ENCODE assay signal across 15 cellular contexts in genomic region chr2:47274780-47275117, GRCh38.
DNase-seq lines count a peak whose midpoint lies in the region; ATAC-seq and TF ChIP-seq lines count a peak whose summit lies in the region.
"Had no signal": no experiment of that assay in that cellular context is flagged by ENCODE, and none has a peak within 500 bp of the region (broad histone marks: within the 10 kb centered on the region; RNA-seq: fewer than 3 reads in every experiment).

No MANE protein-coding gene starts in this region.

- intact Hi-C loops in heart left ventricle (cut with DNase I) (loop anchor here in 5 of 10 donors (5.0 kb wide), 5 partner anchors 38 to 237 kb away; no protein-coding TSS in a partner anchor), cardiac septum (cut with DNase I) (loop anchor here (5.0 kb wide), 2 partner anchors 38 to 187 kb away; no protein-coding TSS in a partner anchor), esophagus squamous epithelium (cut with DNase I) (no loop called here), psoas muscle (cut with DNase I) (loop anchor here (5.0 kb wide), 2 partner anchors 47 to 48 kb away; no protein-coding TSS in a partner anchor), uterus (cut with DNase I; ENCODE audit: low total_unique reads) (no loop called here)

- DNase-seq in heart left ventricle (no peak), cardiac septum (ENCODE audit: low spot score) (no peak), esophagus squamous epithelium (lab: John Stamatoyannopoulos, UW) (no peak), psoas muscle (no peak), uterus (no peak)
- DNase-seq in activated naive CD4-positive, alpha-beta T cell treated with anti-CD3 and anti-CD28 coated beads, Interleukin-2, amount 10 ng/mL, durations not matched to agents 7 days and 5 days: no peak
- DNase-seq: CD4-positive, alpha-beta memory T cell; cortex of kidney; DMS79 treated with DMSO at 0.1 percent for 48 hours; NCI-H2107; T-helper 1 cell had no signal

- H3K27me3 ChIP-seq in heart left ventricle (no peaks in the 10 kb centered on the region), esophagus squamous epithelium (no peaks in the 10 kb centered on the region), psoas muscle (ENCODE audit: insufficient read depth in 3 of 3, low read length in 2 of 3) (no peaks in the 10 kb centered on the region), uterus (no peaks in the 10 kb centered on the region)

- peak overlapping the region in 11 of 12 donors; percentile 47 to 85 (median 72) for H3K27ac ChIP-seq in heart left ventricle
- H3K27ac ChIP-seq in esophagus squamous epithelium: peak overlapping the region in 3 of 4 donors; percentile 41 to 80 (median 63)
- peak overlapping the region; percentile 95 for H3K27ac ChIP-seq in psoas muscle
- peak overlapping the region; percentile 65 to 79 for H3K27ac ChIP-seq in uterus

- no peaks in the 10 kb centered on the region for H3K36me3 ChIP-seq in heart left ventricle
- no peaks in the 10 kb centered on the region for H3K36me3 ChIP-seq in esophagus squamous epithelium
- H3K36me3 ChIP-seq in psoas muscle (ENCODE audit: insufficient read depth in 1 of 2, low read depth in 1 of 2): no peaks in the 10 kb centered on the region
- no peaks in the 10 kb centered on the region for H3K36me3 ChIP-seq in uterus

- no peaks in the 10 kb centered on the region for H3K9me3 Mint-ChIP-seq in activated naive CD4-positive, alpha-beta T cell treated with anti-CD3 and anti-CD28 coated beads, Interleukin-2, amount 10 ng/mL, durations not matched to agents 7 days and 5 days
- H3K9me3 Mint-ChIP-seq: stimulated activated effector memory CD8-positive, alpha-beta T cell treated with anti-CD3 and anti-CD28 coated beads, Interleukin-12 subunit alpha, Interleukin-12 subunit beta, amount 100 ng/mL, for 72 hours had no signal

- no peak overlapping the region for H3K27ac Mint-ChIP-seq in activated naive CD4-positive, alpha-beta T cell treated with anti-CD3 and anti-CD28 coated beads, Interleukin-2, amount 10 ng/mL, durations not matched to agents 7 days and 5 days
- H3K27ac Mint-ChIP-seq: CD4-positive, alpha-beta memory T cell; stimulated activated effector memory CD8-positive, alpha-beta T cell treated with anti-CD3 and anti-CD28 coated beads, Interleukin-12 subunit alpha, Interleukin-12 subunit beta, amount 100 ng/mL, for 72 hours had no signal

- no peak for TF ChIP-seq POLR2A in heart left ventricle (IDR thresholded peaks at IDR 0.05)
- no peak for TF ChIP-seq POLR2A in esophagus squamous epithelium (IDR thresholded peaks at IDR 0.05)
- no peak for TF ChIP-seq POLR2A in uterus (IDR thresholded peaks at IDR 0.05)

- 35 to 66% (median 58%) methylated on average over 2 of the region's 2 CpGs for WGBS in heart left ventricle, 4 donors
- WGBS in esophagus squamous epithelium, 2 donors: 62 to 73% methylated on average over 2 of the region's 2 CpGs
- WGBS in psoas muscle, 3 donors: 44 to 71% (median 45%) methylated on average over 2 of the region's 2 CpGs

- no peaks in the 10 kb centered on the region for H3K36me3 Mint-ChIP-seq in activated naive CD4-positive, alpha-beta T cell treated with anti-CD3 and anti-CD28 coated beads, Interleukin-2, amount 10 ng/mL, durations not matched to agents 7 days and 5 days
- H3K36me3 Mint-ChIP-seq: CD4-positive, alpha-beta memory T cell; stimulated activated effector memory CD8-positive, alpha-beta T cell treated with anti-CD3 and anti-CD28 coated beads, Interleukin-12 subunit alpha, Interleukin-12 subunit beta, amount 100 ng/mL, for 72 hours had no signal

- H3K4me1 Mint-ChIP-seq in activated naive CD4-positive, alpha-beta T cell treated with anti-CD3 and anti-CD28 coated beads, Interleukin-2, amount 10 ng/mL, durations not matched to agents 7 days and 5 days: no peaks in the 10 kb centered on the region

- CTCF ChIA-PET in activated naive CD4-positive, alpha-beta T cell treated with anti-CD3 and anti-CD28 coated beads, Interleukin-2, amount 10 ng/mL, durations not matched to agents 7 days and 5 days (lab: Charles Lee): no interaction called here

- no peak overlapping the region for H3K4me3 Mint-ChIP-seq in activated naive CD4-positive, alpha-beta T cell treated with anti-CD3 and anti-CD28 coated beads, Interleukin-2, amount 10 ng/mL, durations not matched to agents 7 days and 5 days
- H3K4me3 Mint-ChIP-seq: CD4-positive, alpha-beta memory T cell; stimulated activated effector memory CD8-positive, alpha-beta T cell treated with anti-CD3 and anti-CD28 coated beads, Interleukin-12 subunit alpha, Interleukin-12 subunit beta, amount 100 ng/mL, for 72 hours had no signal

- H3K4me3 ChIP-seq in heart left ventricle (no peak overlapping the region), esophagus squamous epithelium (no peak overlapping the region), psoas muscle (peak overlapping the region; percentile 10), uterus (no peak overlapping the region)
- H3K4me3 ChIP-seq: skin epidermis had no signal

- no peaks in the 10 kb centered on the region for H3K9me3 ChIP-seq in heart left ventricle
- H3K9me3 ChIP-seq in esophagus squamous epithelium: no peaks in the 10 kb centered on the region
- no peaks in the 10 kb centered on the region for H3K9me3 ChIP-seq in psoas muscle
- no peaks in the 10 kb centered on the region for H3K9me3 ChIP-seq in uterus

- H3K27me3 Mint-ChIP-seq in activated naive CD4-positive, alpha-beta T cell treated with anti-CD3 and anti-CD28 coated beads, Interleukin-2, amount 10 ng/mL, durations not matched to agents 7 days and 5 days: peaks cover 32% of the 10 kb centered on the region
- H3K27me3 Mint-ChIP-seq: CD4-positive, alpha-beta memory T cell had no signal

- peaks cover 4 to 46% (median 33%) of the 10 kb centered on the region in 12 donors for H3K4me1 ChIP-seq in heart left ventricle
- H3K4me1 ChIP-seq in esophagus squamous epithelium: peaks cover 11 to 31% (median 14%) of the 10 kb centered on the region in 3 donors
- peaks cover 25% of the 10 kb centered on the region for H3K4me1 ChIP-seq in psoas muscle
- H3K4me1 ChIP-seq in uterus: no peaks in the 10 kb centered on the region

- ATAC-seq in heart left ventricle (peak in 1 of 4 donors; percentile 23), psoas muscle (peak in 1 of 4 donors; percentile 2), HG02798 (IDR thresholded peaks at IDR 0.05; ENCODE audit: poor library complexity, unreplicated experiment) (no peak), GM19035 (IDR thresholded peaks at IDR 0.05; ENCODE audit: unreplicated experiment) (no peak)
- ATAC-seq: stimulated activated effector memory CD8-positive, alpha-beta T cell treated with anti-CD3 and anti-CD28 coated beads, Interleukin-12 subunit alpha, Interleukin-12 subunit beta, amount 100 ng/mL, for 72 hours had no signal

- TF ChIP-seq CTCF in heart left ventricle (IDR thresholded peaks at IDR 0.05) (no peak), esophagus squamous epithelium (IDR thresholded peaks at IDR 0.05) (no peak), psoas muscle (IDR thresholded peaks at IDR 0.05) (no peak), uterus (IDR thresholded peaks at IDR 0.05) (no peak)

Comparison
In these comparisons a context has a peak if more than half of its experiments do, and no peak if none do; other contexts are left out.
1. intact Hi-C loops: an anchor here in cardiac septum (5.0 kb wide) and psoas muscle (5.0 kb wide); none called in esophagus squamous epithelium and uterus.